ENCODE assay signal across 1 cellular context in the genomic region with DNA sequence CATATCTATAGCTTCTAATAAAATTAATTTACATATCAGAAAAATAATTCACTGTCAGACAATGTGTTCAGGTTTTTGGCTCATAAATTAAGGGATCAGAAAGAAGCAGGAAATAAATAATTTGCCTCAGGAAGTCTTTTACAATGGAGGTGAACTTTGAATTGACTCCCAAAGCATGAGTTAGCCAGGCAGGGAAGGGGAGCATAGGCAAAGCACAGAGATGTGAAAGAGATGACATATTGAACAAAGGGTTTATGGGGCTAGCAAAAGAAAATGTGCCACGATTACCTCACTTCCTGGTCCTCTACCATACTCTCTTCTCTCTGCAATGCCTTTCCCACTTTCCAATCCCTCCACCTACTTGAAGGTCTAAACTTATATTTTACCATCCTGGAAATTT.
TF ChIP-seq lines count a peak whose summit lies in the region.

No MANE protein-coding gene starts in this region.

TF ChIP-seq in HepG2, 621 proteins besides CTCF, POLR2A, EP300 and RAD21:
- TF ChIP-seq AGO2 (optimal IDR thresholded peaks at IDR 0.05; ENCODE audit: low read depth, low read length) (no peak), ZNF383 (CRISPR knock-in tag; IDR thresholded peaks at IDR 0.05; ENCODE audit: borderline replicate concordance) (no peak), ARHGAP35 (CRISPR knock-in tag; IDR thresholded peaks at IDR 0.05; ENCODE audit: borderline replicate concordance) (no peak)
- TF ChIP-seq, protein P1, sequence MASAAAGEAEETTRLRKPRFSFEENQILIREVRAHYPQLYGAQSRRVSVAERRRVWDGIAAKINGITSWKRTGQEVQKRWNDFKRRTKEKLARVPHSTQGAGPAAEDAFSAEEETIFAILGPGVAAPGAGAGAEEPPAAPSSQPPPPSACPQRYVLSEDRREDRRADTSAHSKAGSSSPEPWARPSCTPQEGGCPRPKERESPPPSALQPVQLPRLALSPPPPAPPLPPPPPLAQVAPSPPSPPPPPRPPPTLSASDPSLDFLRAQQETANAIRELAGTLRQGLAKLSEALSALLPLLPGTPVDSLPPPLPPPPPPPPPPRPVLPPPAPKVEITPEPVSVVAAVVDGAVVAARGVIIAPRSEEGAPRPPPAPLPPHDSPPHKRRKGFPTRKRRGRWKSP (CRISPR knock-in tag; IDR thresholded peaks at IDR 0.05), result no peak
